ENCODE assay signal across 9 cellular contexts in genomic region chr6:21587925-21588811, GRCh38. TPM values are rescaled to one million over a fixed set of nuclear protein-coding genes. Genes with fewer than 3 reads are reported as not detected.
DNase-seq lines count a peak whose midpoint lies in the region; FAIRE-seq and TF ChIP-seq lines count a peak whose summit lies in the region.
"Had no signal": no experiment of that assay in that cellular context is flagged by ENCODE, and none has a peak within 500 bp of the region (broad histone marks: within the 10 kb centered on the region; RNA-seq: fewer than 3 reads in every experiment).

No MANE protein-coding gene starts in this region.

- peak; percentile 81 for DNase-seq in DMS153 treated with DMSO at 0.1 percent for 48 hours (lab: John Stamatoyannopoulos, UW; ENCODE audit: unreplicated experiment)
- DNase-seq in DMS153 (lab: John Stamatoyannopoulos, UW) = no peak
- DNase-seq in H54 (ENCODE audit: insufficient read length, low spot score) = no peak
- DNase-seq in LHCN-M2 (ENCODE audit: low read depth) = peak; percentile 51
- DNase-seq in SK-N-DZ (ENCODE audit: low spot score) = peak; percentile 80
- peak; percentile 63 for DNase-seq in brain microvascular endothelial cell
- no peak for DNase-seq in skeletal muscle cell (ENCODE audit: low read depth)

- peak overlapping the region; percentile 81 for H3K27ac ChIP-seq in brain microvascular endothelial cell

- TF ChIP-seq CTCF in brain microvascular endothelial cell (IDR thresholded peaks at IDR 0.05; ENCODE audit: low read depth, low read length, missing control alignments) = no peak

- no peaks in the 10 kb centered on the region for H3K9me3 ChIP-seq in iPS-18c (ENCODE audit: control insufficient read depth, insufficient read depth, low read length)

- H3K4me3 ChIP-seq in brain microvascular endothelial cell (ENCODE audit: low read depth, low read length) (peak overlapping the region; percentile 77), iPS-18c (ENCODE audit: insufficient read depth, low read depth, low read length) (peak overlapping the region; percentile 64), skeletal muscle cell (ENCODE audit: low read depth, low read length) (peak overlapping the region; percentile 81)

- H3K36me3 ChIP-seq in brain microvascular endothelial cell (replicated peaks) = no peaks in the 10 kb centered on the region

- no peaks in the 10 kb centered on the region for H3K27me3 ChIP-seq in brain microvascular endothelial cell (replicated peaks)

- no peak for FAIRE-seq in H54 (lab: Jason Lieb, UNC)
- FAIRE-seq: A204.1 had no signal

- peak; percentile 28; the same call in 1 of the 2 replicates for TF ChIP-seq POLR2A in H54 (IDR thresholded peaks at IDR 0.05; ENCODE audit: low read depth, low read length)

- in situ Hi-C loops in brain microvascular endothelial cell (cut with HindIII; ENCODE audit: low pct_ligation_motif_present, low sequenced_read_pairs) = no loop called here

RNA-seq across cellular contexts. Expression of gene SOX4, which starts 5.4 kb away (rescaled TPM):
- total RNA-seq in LHCN-M2 (2014; rRNA removed) = 4.3 and 6.2 TPM in 2 replicates
- polyA plus RNA-seq in LHCN-M2 (2012) = 3.3 TPM
- 39.6 and 42.6 TPM in 2 replicates for polyA plus RNA-seq in SK-N-DZ (2014; cell fraction: cytosol; rRNA removed)
- polyA plus RNA-seq in SK-N-DZ (2014; cell fraction: nucleus; rRNA removed) = 27.2 and 29.4 TPM in 2 replicates

Comparison
In these comparisons a context has a peak if more than half of its experiments do, and no peak if none do; other contexts are left out.
1. DNase-seq: peak in DMS153 treated with DMSO at 0.1 percent for 48 hours (single experiment), LHCN-M2 (single experiment), SK-N-DZ (single experiment) and brain microvascular endothelial cell (single experiment); none in DMS153 (single experiment), H54 (single experiment) and skeletal muscle cell (single experiment).
2. Peak in every context shown above with its lines, with median percentiles within 50 percentile points of each other: H3K4me3 ChIP-seq.